ENCODE assay signal across 7 cellular contexts in genomic region chr19:17719730-17720486, GRCh38. TPM values are rescaled to one million over a fixed set of nuclear protein-coding genes. Genes with fewer than 3 reads are reported as not detected.
DNase-seq lines count a peak whose midpoint lies in the region; ATAC-seq, FAIRE-seq and TF ChIP-seq lines count a peak whose summit lies in the region.

No MANE protein-coding gene starts in this region.

- no peak overlapping the region for H3K14ac ChIP-seq in H1 (ENCODE audit: insufficient read length)

- H4K20me1 ChIP-seq in H1 (replicated peaks in 1 of 2; ENCODE audit: control insufficient read depth in 1 of 2, insufficient read depth in 2 of 2, low read length in 2 of 2) = peaks cover 11 to 25% of the 10 kb centered on the region in 2 experiments

- H3K36me3 Mint-ChIP-seq in activated CD4-positive, alpha-beta T cell treated with anti-CD3 and anti-CD28 coated beads, Interleukin-2, amount 10 ng/mL, durations not matched to agents 7 days and 5 days (ENCODE audit: low read depth) = peaks cover 16% of the 10 kb centered on the region
- H3K36me3 Mint-ChIP-seq in neural crest cell (ENCODE audit: low read depth) = no peaks in the 10 kb centered on the region

- H3K9me3 Mint-ChIP-seq in activated CD4-positive, alpha-beta T cell treated with anti-CD3 and anti-CD28 coated beads, Interleukin-2, amount 10 ng/mL, durations not matched to agents 7 days and 5 days = no peaks in the 10 kb centered on the region
- no peaks in the 10 kb centered on the region for H3K9me3 Mint-ChIP-seq in neural crest cell

- intact Hi-C loops in aorta (cut with DNase I) = no loop called here

- H2BK12ac ChIP-seq in H1 (ENCODE audit: low read depth, low read length) = no peak overlapping the region

- 0 out of 2 replicates have a peak overlapping the region, but pooled peaks have one; percentile 52 for H2BK5ac ChIP-seq in H1 (ENCODE audit: low read depth, low read length)

- H3K79me1 ChIP-seq in H1 (ENCODE audit: low read depth, low read length) = peaks cover 12% of the 10 kb centered on the region; the same call in 1 of the 2 replicates

- H2AFZ ChIP-seq in H1 (ENCODE audit: low read length) = no peak overlapping the region

- no peaks in the 10 kb centered on the region for H3K27me3 Mint-ChIP-seq in activated CD4-positive, alpha-beta T cell treated with anti-CD3 and anti-CD28 coated beads, Interleukin-2, amount 10 ng/mL, durations not matched to agents 7 days and 5 days
- H3K27me3 Mint-ChIP-seq in neural crest cell (ENCODE audit: low read depth) = no peaks in the 10 kb centered on the region

- 24% methylated on average over 19 of the region's 39 CpGs; no CpG with 5 or more reads in 1 of the 2 experiments for WGBS in H1 (ENCODE audit: extremely low coverage in 1 of 2, insufficient coverage in 1 of 2, insufficient read length in 1 of 2, insufficient replicate concordance in 2 of 2, low coverage in 1 of 2, low lambda C conversion rate in 2 of 2, missing lambda C conversion rate in 1 of 2), 2 experiments
- WGBS in aorta, 2 donors = 3 to 4% methylated on average over 32 to 39 of the region's 39 CpGs

- peaks cover 17 to 32% of the 10 kb centered on the region in 2 experiments for H3K79me2 ChIP-seq in H1 (ENCODE audit: control insufficient read depth in 1 of 2, insufficient read depth in 2 of 2, low read length in 2 of 2)

- H3K27me3 ChIP-seq in H1 (replicated peaks in 1 of 4; ENCODE audit: control insufficient read depth in 3 of 4, extremely low read depth in 1 of 4, insufficient read depth in 3 of 4, low read length in 3 of 4) (no peaks in the 10 kb centered on the region), aorta (ENCODE audit: control insufficient read depth in 1 of 2, insufficient read depth in 2 of 2, low read length in 1 of 2) (no peaks in the 10 kb centered on the region)

- no peak overlapping the region for H2BK15ac ChIP-seq in H1 (ENCODE audit: low read length)

- H3K18ac ChIP-seq in H1 (ENCODE audit: extremely low read depth, low read length) = no peak overlapping the region

- H3K23me2 ChIP-seq in H1 (ENCODE audit: low read depth, low read length) = peaks cover 9% of the 10 kb centered on the region; the same call in 1 of the 2 replicates

- peak overlapping the region; percentile 56 to 84 (median 64); a peak in 6 of 7 replicates for H3K9ac ChIP-seq in H1 (replicated peaks in 1 of 4; ENCODE audit: extremely low read depth in 1 of 4, low read depth in 3 of 4, low read length in 3 of 4)

- TF ChIP-seq EP300 in H1 (IDR thresholded peaks at IDR 0.05; ENCODE audit: borderline replicate concordance in 1 of 2, low read depth in 2 of 2, low read length in 2 of 2) = no peak

- POLR2A ChIA-PET in activated CD4-positive, alpha-beta T cell treated with anti-CD3 and anti-CD28 coated beads, Interleukin-2, amount 10 ng/mL, durations not matched to agents 7 days and 5 days (lab: Charles Lee) = interaction anchor here (1.0 kb wide), 1 partner anchor 13 kb away, joined by 3 read pairs; no protein-coding TSS in a partner anchor
- POLR2A ChIA-PET in H1 (lab: Charles Lee; ENCODE audit: partially characterized antibody) = interaction anchor here (0.7 to 3.8 kb wide), 11 partner anchors 9 to 139 kb away, joined by 3 to 13 read pairs (median 3); no protein-coding TSS in a partner anchor

- peaks cover 39% of the 10 kb centered on the region for H3K4me1 Mint-ChIP-seq in activated CD4-positive, alpha-beta T cell treated with anti-CD3 and anti-CD28 coated beads, Interleukin-2, amount 10 ng/mL, durations not matched to agents 7 days and 5 days
- H3K4me1 Mint-ChIP-seq in neural crest cell = peaks cover 31% of the 10 kb centered on the region

- H2BK120ac ChIP-seq in H1 (replicated peaks; ENCODE audit: low read depth, low read length) = no peak overlapping the region

- no peak for TF ChIP-seq POLR2A in H1 (IDR thresholded peaks at IDR 0.05; ENCODE audit: control extremely low read depth in 1 of 2, low read depth in 2 of 2, low read length in 2 of 2)

- peak overlapping the region; percentile 75 to 100 (median 83) for H3K4me3 ChIP-seq in H1 (ENCODE audit: extremely low read depth in 1 of 4, insufficient read depth in 2 of 4, low read depth in 3 of 4, low read length in 4 of 4)
- peak overlapping the region; percentile 94 to 95 for H3K4me3 ChIP-seq in aorta (ENCODE audit: low read length in 2 of 2)

- H3K27ac ChIP-seq in H1 (ENCODE audit: low read depth, low read length) = no peak overlapping the region
- H3K27ac ChIP-seq in aorta (ENCODE audit: low read depth in 1 of 2, low read length in 2 of 2) = no peak overlapping the region

- H2BK20ac ChIP-seq in H1 (ENCODE audit: low read length) = no peak overlapping the region

- no peak overlapping the region for H3K56ac ChIP-seq in H1 (replicated peaks; ENCODE audit: insufficient read length, low read depth, low read length)

- DNase-seq in activated CD4-positive, alpha-beta T cell treated with anti-CD3 and anti-CD28 coated beads, Interleukin-2, amount 10 ng/mL, durations not matched to agents 7 days and 5 days = peak; percentile 42
- DNase-seq in H1 (ENCODE audit: low read depth in 1 of 2, low spot score in 2 of 2) (no peak), neural crest cell (ENCODE audit: low read depth, low spot score) (no peak), aorta (no peak)

- H3K9me3 ChIP-seq in H1 (ENCODE audit: insufficient read depth in 2 of 2, low read depth in 1 of 2, low read length in 1 of 2) (no peaks in the 10 kb centered on the region), aorta (ENCODE audit: control insufficient read depth, low read length) (no peaks in the 10 kb centered on the region)

- no peak for FAIRE-seq in H1 (lab: Jason Lieb, UNC)

- ATAC-seq in GM18909 (IDR thresholded peaks at IDR 0.05; ENCODE audit: poor library complexity, unreplicated experiment) = peak; percentile 32
- ATAC-seq in HG03280 (IDR thresholded peaks at IDR 0.05; ENCODE audit: unreplicated experiment) = peak; percentile 21
- no peak for ATAC-seq in aorta (ENCODE audit: low FRiP score)
- ATAC-seq in HG02981 (IDR thresholded peaks at IDR 0.05; ENCODE audit: unreplicated experiment) = no peak

- no peak overlapping the region for H3K23ac ChIP-seq in H1 (ENCODE audit: insufficient read length)

- no peak for TF ChIP-seq RAD21 in H1 (IDR thresholded peaks at IDR 0.05 in 1 of 2, conservative IDR thresholded peaks at IDR 0.05 in 1 of 2; ENCODE audit: low read depth in 2 of 2, low read length in 2 of 2)

- H4K8ac ChIP-seq in H1 (ENCODE audit: extremely low read depth, insufficient read depth, low read length) = peak overlapping the region; percentile 60; the same call in 1 of the 2 replicates

- H3K36me3 ChIP-seq in H1 (ENCODE audit: control insufficient read depth in 2 of 4, insufficient read depth in 4 of 4, low read length in 3 of 4) (peaks cover 2 to 13% (median 5%) of the 10 kb centered on the region in 4 experiments; a peak in 6 of 8 replicates), aorta (ENCODE audit: control insufficient read depth in 1 of 2, insufficient read depth in 2 of 2, low read length in 1 of 2) (peaks cover 0 to 3% of the 10 kb centered on the region in 2 donors)

- TF ChIP-seq CTCF in H1 (IDR thresholded peaks at IDR 0.05; ENCODE audit: control extremely low read depth in 1 of 3, insufficient read depth in 1 of 3, low read depth in 1 of 3, low read length in 3 of 3) (no peak), neural crest cell (conservative IDR thresholded peaks at IDR 0.05) (no peak)

- no peak overlapping the region for H4K91ac ChIP-seq in H1 (replicated peaks; ENCODE audit: insufficient read length, low read length)

- H3K4me3 Mint-ChIP-seq in activated CD4-positive, alpha-beta T cell treated with anti-CD3 and anti-CD28 coated beads, Interleukin-2, amount 10 ng/mL, durations not matched to agents 7 days and 5 days = peak overlapping the region; percentile 85
- H3K4me3 Mint-ChIP-seq in neural crest cell = peak overlapping the region; percentile 89

- H3K4me2 ChIP-seq in H1 (ENCODE audit: insufficient read depth in 1 of 2, low read depth in 2 of 2, low read length in 2 of 2) = peak overlapping the region; percentile 89 to 99

- H4K5ac ChIP-seq in H1 (ENCODE audit: insufficient read length, low read depth, low read length) = no peak overlapping the region

- CTCF ChIA-PET in activated CD4-positive, alpha-beta T cell treated with anti-CD3 and anti-CD28 coated beads, Interleukin-2, amount 10 ng/mL, durations not matched to agents 7 days and 5 days (lab: Charles Lee) = interaction anchor here (0.6 to 2.2 kb wide), 4 partner anchors 22 to 42 kb away, joined by 3 to 6 read pairs (median 4); no protein-coding TSS in a partner anchor
- CTCF ChIA-PET in H1 (lab: Charles Lee; ENCODE audit: partially characterized antibody) = interaction anchor here (0.9 to 3.6 kb wide), 9 partner anchors 11 to 235 kb away, joined by 3 to 21 read pairs (median 4); partner anchors contain the start of gene RPL18A

- no peak overlapping the region for H3K4ac ChIP-seq in H1 (replicated peaks; ENCODE audit: insufficient read length, low read depth, low read length)

- H2AK5ac ChIP-seq in H1 (ENCODE audit: low read depth, low read length) = no peak overlapping the region; the same call in 1 of the 2 replicates

- H3K4me1 ChIP-seq in H1 (replicated peaks in 1 of 4; ENCODE audit: control insufficient read depth in 3 of 4, insufficient read depth in 4 of 4, low read length in 3 of 4) = peaks cover 4 to 13% (median 6%) of the 10 kb centered on the region in 4 experiments
- no peaks in the 10 kb centered on the region for H3K4me1 ChIP-seq in aorta (ENCODE audit: control insufficient read depth in 1 of 2, insufficient read depth in 2 of 2, low read length in 2 of 2)

- peak overlapping the region; percentile 78 for H3K27ac Mint-ChIP-seq in activated CD4-positive, alpha-beta T cell treated with anti-CD3 and anti-CD28 coated beads, Interleukin-2, amount 10 ng/mL, durations not matched to agents 7 days and 5 days
- peak overlapping the region; percentile 95 for H3K27ac Mint-ChIP-seq in neural crest cell (ENCODE audit: unreplicated experiment)

RNA-seq across cellular contexts. Expression of gene MAP1S, which starts 0.6 kb away (rescaled TPM):
- 10 to 100 TPM; 75.3 to 75.7 TPM for total RNA-seq in activated CD4-positive, alpha-beta T cell treated with anti-CD3 and anti-CD28 coated beads, Interleukin-2, amount 10 ng/mL, durations not matched to agents 7 days and 5 days
- 115 and 116 TPM in 2 replicates for total RNA-seq in H1 (2021; fragmentation: NEBNext Ultra II Directional; extraction: Animal tissue kit (Norgen Biotek cat#: 25700))
- polyA plus RNA-seq in H1 (2011; rRNA removed) (66.7 and 161 TPM in 2 replicates), aorta (10 to 100 TPM in 1 of 2 donors, 1 to 10 TPM in 1; 9.9 to 18.9 TPM)
- 36.1 TPM for polyA plus RNA-seq in H1 (2011; cell fraction: cytosol; rRNA removed)
- 88.4 TPM for polyA plus RNA-seq in H1 (2011; cell fraction: nucleus; rRNA removed)
- 82.0 to 146 TPM (median 135 TPM) in 4 replicates for polyA plus RNA-seq in H1 (2012, experiment 1 of 2)
- polyA plus RNA-seq in H1 (2012, experiment 2 of 2) = 65.2 TPM
- polyA plus RNA-seq in H1 (2013, experiment 1 of 2) = 49.7 TPM
- polyA plus RNA-seq in H1 (2013, experiment 2 of 2) = 45.9 TPM
- polyA minus RNA-seq in H1 (2011; rRNA and poly(A)+ RNA removed) = 67.0 and 81.2 TPM in 2 replicates
- polyA minus RNA-seq in H1 (2011; cell fraction: cytosol; rRNA and poly(A)+ RNA removed) = 103 TPM
- 39.2 TPM for polyA minus RNA-seq in H1 (2011; cell fraction: nucleus; rRNA and poly(A)+ RNA removed)
- total RNA-seq in neural crest cell (91.8 and 93.4 TPM in 2 replicates), aorta (10 to 100 TPM; 53.6 to 60.1 TPM)

RNA-seq across cellular contexts. Expression of gene FCHO1, which starts 31.4 kb away (rescaled TPM):
- total RNA-seq in activated CD4-positive, alpha-beta T cell treated with anti-CD3 and anti-CD28 coated beads, Interleukin-2, amount 10 ng/mL, durations not matched to agents 7 days and 5 days = 10 to 100 TPM; 76.3 to 84.1 TPM
- 25.9 and 27.0 TPM in 2 replicates for total RNA-seq in H1 (2021; fragmentation: NEBNext Ultra II Directional; extraction: Animal tissue kit (Norgen Biotek cat#: 25700))
- polyA plus RNA-seq in H1 (2011; rRNA removed) = 13.0 and 19.5 TPM in 2 replicates
- polyA plus RNA-seq in H1 (2011; cell fraction: cytosol; rRNA removed) = 7.2 TPM
- 18.3 TPM for polyA plus RNA-seq in H1 (2011; cell fraction: nucleus; rRNA removed)
- polyA plus RNA-seq in H1 (2012, experiment 1 of 2) = 16.1 to 33.3 TPM (median 30.3 TPM) in 4 replicates
- polyA plus RNA-seq in H1 (2012, experiment 2 of 2) = 31.0 TPM
- 32.3 TPM for polyA plus RNA-seq in H1 (2013, experiment 1 of 2)
- polyA plus RNA-seq in H1 (2013, experiment 2 of 2) = 30.1 TPM
- 7.4 and 12.0 TPM in 2 replicates for polyA minus RNA-seq in H1 (2011; rRNA and poly(A)+ RNA removed)
- polyA minus RNA-seq in H1 (2011; cell fraction: cytosol; rRNA and poly(A)+ RNA removed) = 10.9 TPM
- polyA minus RNA-seq in H1 (2011; cell fraction: nucleus; rRNA and poly(A)+ RNA removed) = 27.5 TPM
- 10.8 and 12.2 TPM in 2 replicates for total RNA-seq in neural crest cell
- 1 to 10 TPM; 2.9 to 6.9 TPM for total RNA-seq in aorta
- polyA plus RNA-seq in aorta = 1 to 10 TPM; 1.5 to 1.6 TPM

RNA-seq across cellular contexts. Expression of gene UNC13A, which starts 31.8 kb away (rescaled TPM):
- under 1 TPM; 0.02 to 0.04 TPM for total RNA-seq in activated CD4-positive, alpha-beta T cell treated with anti-CD3 and anti-CD28 coated beads, Interleukin-2, amount 10 ng/mL, durations not matched to agents 7 days and 5 days
- total RNA-seq in H1 (2021; fragmentation: NEBNext Ultra II Directional; extraction: Animal tissue kit (Norgen Biotek cat#: 25700)) = 45.0 and 47.6 TPM in 2 replicates
- polyA plus RNA-seq in H1 (2011; rRNA removed) (13.1 and 15.8 TPM in 2 replicates), aorta (1 to 10 TPM in 1 of 2 donors, under 1 TPM in 1; 0.38 to 1.3 TPM)
- 16.9 TPM for polyA plus RNA-seq in H1 (2011; cell fraction: cytosol; rRNA removed)
- polyA plus RNA-seq in H1 (2011; cell fraction: nucleus; rRNA removed) = 49.4 TPM
- 26.1 to 33.9 TPM (median 30.6 TPM) in 4 replicates for polyA plus RNA-seq in H1 (2012, experiment 1 of 2)
- polyA plus RNA-seq in H1 (2012, experiment 2 of 2) = 6.6 TPM
- 18.5 TPM for polyA plus RNA-seq in H1 (2013, experiment 1 of 2)
- polyA plus RNA-seq in H1 (2013, experiment 2 of 2) = 18.8 TPM
- polyA minus RNA-seq in H1 (2011; rRNA and poly(A)+ RNA removed) = 30.3 and 40.8 TPM in 2 replicates
- polyA minus RNA-seq in H1 (2011; cell fraction: cytosol; rRNA and poly(A)+ RNA removed) = 22.1 TPM
- polyA minus RNA-seq in H1 (2011; cell fraction: nucleus; rRNA and poly(A)+ RNA removed) = 31.9 TPM
- total RNA-seq in neural crest cell (5.7 and 6.4 TPM in 2 replicates), aorta (1 to 10 TPM; 2.4 to 2.8 TPM)

Comparison
In these comparisons a context has a peak if more than half of its experiments do, and no peak if none do; other contexts are left out.
1. ATAC-seq: peak in GM18909 (single experiment) and HG03280 (single experiment); none in aorta (single experiment) and HG02981 (single experiment).